ENCODE assay signal across 11 cellular contexts in genomic region chr2:88123975-88124917, GRCh38. TPM values are rescaled to one million over a fixed set of nuclear protein-coding genes. Genes with fewer than 3 reads are reported as not detected.
"Had no signal": no experiment of that assay in that cellular context is flagged by ENCODE, and none has a peak within 500 bp of the region (broad histone marks: within the 10 kb centered on the region; RNA-seq: fewer than 3 reads in every experiment).

No MANE protein-coding gene starts in this region.

- H2AFZ ChIP-seq: GM23248 had no signal

- H3K27ac ChIP-seq: GM23248, HL-60 had no signal

- DNase-seq: GM23248, GOT3, H7, HFFc6, IMR-90 had no signal

- H3K9me3 ChIP-seq: HAP-1 had no signal

- H3K4me1 ChIP-seq: HAP-1 had no signal

- H3K4me3 ChIP-seq: GM23248, HAP-1, K562 had no signal

- FAIRE-seq: K562 had no signal

- H3K9ac ChIP-seq: GM23248 had no signal

- ATAC-seq: HCT116, K562 had no signal

- H3K36me3 ChIP-seq: HAP-1 had no signal

RNA-seq across cellular contexts. Expression of gene FABP1, which starts 3.6 kb away (rescaled TPM):
- total RNA-seq: GM23248, H4, H7, HFFc6, HT1080, IMR-90 had no signal
- polyA plus RNA-seq: GM23248, IMR-90, K562 had no signal

RNA-seq across cellular contexts. Expression of gene THNSL2, which starts 45.9 kb away (rescaled TPM):
- total RNA-seq: H4, HFFc6, HT1080, IMR-90, K562 had no signal
- polyA plus RNA-seq: IMR-90, K562 had no signal

RNA-seq across cellular contexts. Expression of gene SMYD1, which starts 56.6 kb away (rescaled TPM):
- total RNA-seq: GM23248, H4, HFFc6, HT1080, IMR-90, K562 had no signal
- polyA plus RNA-seq: GM23248, IMR-90, K562 had no signal
